1 cellular context compared by ENCODE assay signal in the genomic region with DNA sequence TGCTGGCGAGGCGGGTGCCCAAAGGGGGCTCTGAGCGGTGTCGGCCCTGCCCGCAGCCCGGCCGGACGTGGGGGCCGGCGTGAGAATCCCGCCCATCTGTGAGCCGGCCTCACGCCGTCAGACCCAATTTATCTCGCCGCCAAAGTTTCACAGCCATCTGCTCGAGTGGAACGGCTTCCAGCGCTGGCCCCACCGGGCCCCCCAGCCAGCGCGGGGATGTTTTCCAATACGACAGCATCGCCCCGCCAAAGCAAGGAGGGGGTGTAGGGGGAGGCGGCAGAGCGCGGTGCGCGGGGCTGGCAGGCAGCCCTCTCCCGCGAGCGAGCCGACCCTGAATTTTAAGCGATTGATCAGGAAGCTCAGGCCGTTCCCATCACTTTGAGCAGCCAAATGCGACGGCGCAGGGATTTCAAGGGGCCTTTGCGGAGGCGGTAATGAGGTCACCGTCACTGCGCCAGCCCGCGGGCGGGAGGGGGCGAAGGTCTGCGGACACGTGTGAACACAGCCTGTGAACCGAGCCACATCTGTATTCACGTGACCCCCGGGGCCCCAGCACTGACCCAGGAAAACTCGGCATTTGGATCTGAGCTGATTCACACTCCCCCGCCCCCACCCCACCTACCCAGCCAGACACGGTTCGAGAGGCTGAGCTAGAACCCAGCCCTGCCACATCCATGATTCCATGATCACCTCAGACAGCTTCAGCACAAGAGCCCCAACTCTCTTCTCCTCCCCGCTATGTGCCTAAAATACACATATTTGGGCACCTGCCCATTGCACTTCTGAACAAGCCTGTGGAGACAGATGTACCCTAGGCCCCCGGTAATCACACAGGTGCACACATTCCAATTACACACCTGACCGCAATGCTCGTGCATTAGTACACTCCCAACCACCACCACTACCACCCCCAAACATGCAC.
TF ChIP-seq lines count a peak whose summit lies in the region.

No MANE protein-coding gene starts in this region.

TF ChIP-seq in HepG2, 621 proteins besides CTCF, POLR2A, EP300 and RAD21 (continued from another document and continues in another):
- TF ChIP-seq ZNF709 (CRISPR knock-in tag; IDR thresholded peaks at IDR 0.05) (peak; percentile 45; the same call in 1 of the 2 replicates), NCOR1 (IDR thresholded peaks at IDR 0.05; ENCODE audit: borderline replicate concordance, low read length) (no peak), ZNF788 (CRISPR knock-in tag; IDR thresholded peaks at IDR 0.05; ENCODE audit: borderline replicate concordance) (peak; percentile 75; the same call in 1 of the 2 replicates), SUZ12 (IDR thresholded peaks at IDR 0.05; ENCODE audit: low read depth, low read length) (no peak), HNF4A (CRISPR knock-in tag; IDR thresholded peaks at IDR 0.05) (peak; percentile 51), KLF13 (CRISPR knock-in tag; IDR thresholded peaks at IDR 0.05) (no peak), ADNP (CRISPR knock-in tag; IDR thresholded peaks at IDR 0.05) (no peak), HOXD1 (CRISPR knock-in tag; IDR thresholded peaks at IDR 0.05) (no peak), DNMT3B (CRISPR knock-in tag; conservative IDR thresholded peaks at IDR 0.05) (0 out of 2 replicates have a peak, but pooled peaks have one; percentile 54), SP140L (CRISPR knock-in tag; IDR thresholded peaks at IDR 0.05; ENCODE audit: borderline replicate concordance) (no peak), NFKBIZ (CRISPR knock-in tag; IDR thresholded peaks at IDR 0.05) (peak; percentile 25; the same call in 1 of the 2 replicates), ZNF24 (IDR thresholded peaks at IDR 0.05) (no peak), NFE2 (CRISPR knock-in tag; IDR thresholded peaks at IDR 0.05) (no peak), ZNF431 (CRISPR knock-in tag; IDR thresholded peaks at IDR 0.05; ENCODE audit: borderline replicate concordance, low read depth) (no peak), ZNF530 (CRISPR knock-in tag; IDR thresholded peaks at IDR 0.05; ENCODE audit: low read depth) (no peak), WIZ (CRISPR knock-in tag; IDR thresholded peaks at IDR 0.05) (no peak), PCBP2 (optimal IDR thresholded peaks at IDR 0.05; ENCODE audit: low read depth, low read length, poor library complexity, severe bottlenecking) (no peak), RARA (CRISPR knock-in tag; IDR thresholded peaks at IDR 0.05) (peak; percentile 66), ZC3H4 (CRISPR knock-in tag; IDR thresholded peaks at IDR 0.05; ENCODE audit: borderline replicate concordance) (no peak), ZNF883 (CRISPR knock-in tag; IDR thresholded peaks at IDR 0.05; ENCODE audit: not compliant biosample characterization) (no peak), SRSF1 (optimal IDR thresholded peaks at IDR 0.05; ENCODE audit: low read depth, low read length) (peak; percentile 67), ZNF674 (CRISPR knock-in tag; IDR thresholded peaks at IDR 0.05; ENCODE audit: low read depth) (no peak), AGO2 (optimal IDR thresholded peaks at IDR 0.05; ENCODE audit: low read depth, low read length) (no peak), SP1 (IDR thresholded peaks at IDR 0.05) (no peak), SP1 (CRISPR knock-in tag; IDR thresholded peaks at IDR 0.05) (no peak), ZC3H13 (CRISPR knock-in tag; IDR thresholded peaks at IDR 0.05) (no peak), ZFP36L1 (CRISPR knock-in tag; IDR thresholded peaks at IDR 0.05) (no peak), ZNF780A (CRISPR knock-in tag; IDR thresholded peaks at IDR 0.05) (no peak), ZNF207 (IDR thresholded peaks at IDR 0.05; ENCODE audit: borderline replicate concordance) (no peak)
- TF ChIP-seq, protein P1, sequence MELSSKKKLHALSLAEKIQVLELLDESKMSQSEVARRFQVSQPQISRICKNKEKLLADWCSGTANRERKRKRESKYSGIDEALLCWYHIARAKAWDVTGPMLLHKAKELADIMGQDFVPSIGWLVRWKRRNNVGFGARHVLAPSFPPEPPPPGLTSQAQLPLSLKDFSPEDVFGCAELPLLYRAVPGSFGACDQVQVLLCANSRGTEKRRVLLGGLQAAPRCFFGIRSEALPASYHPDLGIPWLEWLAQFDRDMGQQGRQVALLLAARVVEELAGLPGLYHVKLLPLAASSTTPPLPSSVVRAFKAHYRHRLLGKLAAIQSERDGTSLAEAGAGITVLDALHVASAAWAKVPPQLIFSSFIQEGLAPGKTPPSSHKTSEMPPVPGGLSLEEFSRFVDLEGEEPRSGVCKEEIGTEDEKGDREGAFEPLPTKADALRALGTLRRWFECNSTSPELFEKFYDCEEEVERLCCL (CRISPR knock-in tag; IDR thresholded peaks at IDR 0.05; ENCODE audit: borderline replicate concordance): no peak
- TF ChIP-seq, protein P2, sequence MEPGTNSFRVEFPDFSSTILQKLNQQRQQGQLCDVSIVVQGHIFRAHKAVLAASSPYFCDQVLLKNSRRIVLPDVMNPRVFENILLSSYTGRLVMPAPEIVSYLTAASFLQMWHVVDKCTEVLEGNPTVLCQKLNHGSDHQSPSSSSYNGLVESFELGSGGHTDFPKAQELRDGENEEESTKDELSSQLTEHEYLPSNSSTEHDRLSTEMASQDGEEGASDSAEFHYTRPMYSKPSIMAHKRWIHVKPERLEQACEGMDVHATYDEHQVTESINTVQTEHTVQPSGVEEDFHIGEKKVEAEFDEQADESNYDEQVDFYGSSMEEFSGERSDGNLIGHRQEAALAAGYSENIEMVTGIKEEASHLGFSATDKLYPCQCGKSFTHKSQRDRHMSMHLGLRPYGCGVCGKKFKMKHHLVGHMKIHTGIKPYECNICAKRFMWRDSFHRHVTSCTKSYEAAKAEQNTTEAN (CRISPR knock-in tag; conservative IDR thresholded peaks at IDR 0.05): 0 out of 2 replicates have a peak, but pooled peaks have one; percentile 68
- TF ChIP-seq, protein P3, sequence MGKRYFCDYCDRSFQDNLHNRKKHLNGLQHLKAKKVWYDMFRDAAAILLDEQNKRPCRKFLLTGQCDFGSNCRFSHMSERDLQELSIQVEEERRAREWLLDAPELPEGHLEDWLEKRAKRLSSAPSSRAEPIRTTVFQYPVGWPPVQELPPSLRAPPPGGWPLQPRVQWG (CRISPR knock-in tag; IDR thresholded peaks at IDR 0.05; ENCODE audit: borderline replicate concordance, low read depth): no peak
- TF ChIP-seq, protein P4, sequence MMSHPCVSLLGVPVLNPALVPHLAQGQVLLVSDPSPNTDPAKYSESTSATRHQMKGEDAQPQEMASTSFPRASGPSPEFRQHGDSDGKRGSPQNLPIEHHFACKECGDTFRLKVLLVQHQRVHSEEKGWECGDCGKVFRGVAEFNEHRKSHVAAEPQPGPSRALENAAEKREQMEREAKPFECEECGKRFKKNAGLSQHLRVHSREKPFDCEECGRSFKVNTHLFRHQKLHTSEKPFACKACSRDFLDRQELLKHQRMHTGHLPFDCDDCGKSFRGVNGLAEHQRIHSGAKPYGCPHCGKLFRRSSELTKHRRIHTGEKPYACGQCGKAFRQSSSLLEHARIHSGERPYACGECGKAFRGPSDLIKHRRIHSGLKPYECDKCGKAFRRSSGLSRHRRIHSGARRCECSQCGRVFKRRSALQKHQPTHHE (CRISPR knock-in tag; IDR thresholded peaks at IDR 0.05; ENCODE audit: borderline replicate concordance): peak; percentile 52; the same call in 1 of the 2 replicates
- TF ChIP-seq, protein P5, sequence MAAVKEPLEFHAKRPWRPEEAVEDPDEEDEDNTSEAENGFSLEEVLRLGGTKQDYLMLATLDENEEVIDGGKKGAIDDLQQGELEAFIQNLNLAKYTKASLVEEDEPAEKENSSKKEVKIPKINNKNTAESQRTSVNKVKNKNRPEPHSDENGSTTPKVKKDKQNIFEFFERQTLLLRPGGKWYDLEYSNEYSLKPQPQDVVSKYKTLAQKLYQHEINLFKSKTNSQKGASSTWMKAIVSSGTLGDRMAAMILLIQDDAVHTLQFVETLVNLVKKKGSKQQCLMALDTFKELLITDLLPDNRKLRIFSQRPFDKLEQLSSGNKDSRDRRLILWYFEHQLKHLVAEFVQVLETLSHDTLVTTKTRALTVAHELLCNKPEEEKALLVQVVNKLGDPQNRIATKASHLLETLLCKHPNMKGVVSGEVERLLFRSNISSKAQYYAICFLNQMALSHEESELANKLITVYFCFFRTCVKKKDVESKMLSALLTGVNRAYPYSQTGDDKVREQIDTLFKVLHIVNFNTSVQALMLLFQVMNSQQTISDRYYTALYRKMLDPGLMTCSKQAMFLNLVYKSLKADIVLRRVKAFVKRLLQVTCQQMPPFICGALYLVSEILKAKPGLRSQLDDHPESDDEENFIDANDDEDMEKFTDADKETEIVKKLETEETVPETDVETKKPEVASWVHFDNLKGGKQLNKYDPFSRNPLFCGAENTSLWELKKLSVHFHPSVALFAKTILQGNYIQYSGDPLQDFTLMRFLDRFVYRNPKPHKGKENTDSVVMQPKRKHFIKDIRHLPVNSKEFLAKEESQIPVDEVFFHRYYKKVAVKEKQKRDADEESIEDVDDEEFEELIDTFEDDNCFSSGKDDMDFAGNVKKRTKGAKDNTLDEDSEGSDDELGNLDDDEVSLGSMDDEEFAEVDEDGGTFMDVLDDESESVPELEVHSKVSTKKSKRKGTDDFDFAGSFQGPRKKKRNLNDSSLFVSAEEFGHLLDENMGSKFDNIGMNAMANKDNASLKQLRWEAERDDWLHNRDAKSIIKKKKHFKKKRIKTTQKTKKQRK (IDR thresholded peaks at IDR 0.05; ENCODE audit: low read length): no peak
- TF ChIP-seq, protein P6, sequence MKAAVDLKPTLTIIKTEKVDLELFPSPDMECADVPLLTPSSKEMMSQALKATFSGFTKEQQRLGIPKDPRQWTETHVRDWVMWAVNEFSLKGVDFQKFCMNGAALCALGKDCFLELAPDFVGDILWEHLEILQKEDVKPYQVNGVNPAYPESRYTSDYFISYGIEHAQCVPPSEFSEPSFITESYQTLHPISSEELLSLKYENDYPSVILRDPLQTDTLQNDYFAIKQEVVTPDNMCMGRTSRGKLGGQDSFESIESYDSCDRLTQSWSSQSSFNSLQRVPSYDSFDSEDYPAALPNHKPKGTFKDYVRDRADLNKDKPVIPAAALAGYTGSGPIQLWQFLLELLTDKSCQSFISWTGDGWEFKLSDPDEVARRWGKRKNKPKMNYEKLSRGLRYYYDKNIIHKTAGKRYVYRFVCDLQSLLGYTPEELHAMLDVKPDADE (CRISPR knock-in tag; IDR thresholded peaks at IDR 0.05): no peak
- TF ChIP-seq, protein P7, sequence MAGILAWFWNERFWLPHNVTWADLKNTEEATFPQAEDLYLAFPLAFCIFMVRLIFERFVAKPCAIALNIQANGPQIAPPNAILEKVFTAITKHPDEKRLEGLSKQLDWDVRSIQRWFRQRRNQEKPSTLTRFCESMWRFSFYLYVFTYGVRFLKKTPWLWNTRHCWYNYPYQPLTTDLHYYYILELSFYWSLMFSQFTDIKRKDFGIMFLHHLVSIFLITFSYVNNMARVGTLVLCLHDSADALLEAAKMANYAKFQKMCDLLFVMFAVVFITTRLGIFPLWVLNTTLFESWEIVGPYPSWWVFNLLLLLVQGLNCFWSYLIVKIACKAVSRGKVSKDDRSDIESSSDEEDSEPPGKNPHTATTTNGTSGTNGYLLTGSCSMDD (CRISPR knock-in tag; IDR thresholded peaks at IDR 0.05): no peak
- TF ChIP-seq, protein P8, sequence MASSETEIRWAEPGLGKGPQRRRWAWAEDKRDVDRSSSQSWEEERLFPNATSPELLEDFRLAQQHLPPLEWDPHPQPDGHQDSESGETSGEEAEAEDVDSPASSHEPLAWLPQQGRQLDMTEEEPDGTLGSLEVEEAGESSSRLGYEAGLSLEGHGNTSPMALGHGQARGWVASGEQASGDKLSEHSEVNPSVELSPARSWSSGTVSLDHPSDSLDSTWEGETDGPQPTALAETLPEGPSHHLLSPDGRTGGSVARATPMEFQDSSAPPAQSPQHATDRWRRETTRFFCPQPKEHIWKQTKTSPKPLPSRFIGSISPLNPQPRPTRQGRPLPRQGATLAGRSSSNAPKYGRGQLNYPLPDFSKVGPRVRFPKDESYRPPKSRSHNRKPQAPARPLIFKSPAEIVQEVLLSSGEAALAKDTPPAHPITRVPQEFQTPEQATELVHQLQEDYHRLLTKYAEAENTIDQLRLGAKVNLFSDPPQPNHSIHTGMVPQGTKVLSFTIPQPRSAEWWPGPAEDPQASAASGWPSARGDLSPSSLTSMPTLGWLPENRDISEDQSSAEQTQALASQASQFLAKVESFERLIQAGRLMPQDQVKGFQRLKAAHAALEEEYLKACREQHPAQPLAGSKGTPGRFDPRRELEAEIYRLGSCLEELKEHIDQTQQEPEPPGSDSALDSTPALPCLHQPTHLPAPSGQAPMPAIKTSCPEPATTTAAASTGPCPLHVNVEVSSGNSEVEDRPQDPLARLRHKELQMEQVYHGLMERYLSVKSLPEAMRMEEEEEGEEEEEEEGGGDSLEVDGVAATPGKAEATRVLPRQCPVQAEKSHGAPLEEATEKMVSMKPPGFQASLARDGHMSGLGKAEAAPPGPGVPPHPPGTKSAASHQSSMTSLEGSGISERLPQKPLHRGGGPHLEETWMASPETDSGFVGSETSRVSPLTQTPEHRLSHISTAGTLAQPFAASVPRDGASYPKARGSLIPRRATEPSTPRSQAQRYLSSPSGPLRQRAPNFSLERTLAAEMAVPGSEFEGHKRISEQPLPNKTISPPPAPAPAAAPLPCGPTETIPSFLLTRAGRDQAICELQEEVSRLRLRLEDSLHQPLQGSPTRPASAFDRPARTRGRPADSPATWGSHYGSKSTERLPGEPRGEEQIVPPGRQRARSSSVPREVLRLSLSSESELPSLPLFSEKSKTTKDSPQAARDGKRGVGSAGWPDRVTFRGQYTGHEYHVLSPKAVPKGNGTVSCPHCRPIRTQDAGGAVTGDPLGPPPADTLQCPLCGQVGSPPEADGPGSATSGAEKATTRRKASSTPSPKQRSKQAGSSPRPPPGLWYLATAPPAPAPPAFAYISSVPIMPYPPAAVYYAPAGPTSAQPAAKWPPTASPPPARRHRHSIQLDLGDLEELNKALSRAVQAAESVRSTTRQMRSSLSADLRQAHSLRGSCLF (CRISPR knock-in tag; IDR thresholded peaks at IDR 0.05; ENCODE audit: borderline replicate concordance): no peak
- TF ChIP-seq, protein P9, sequence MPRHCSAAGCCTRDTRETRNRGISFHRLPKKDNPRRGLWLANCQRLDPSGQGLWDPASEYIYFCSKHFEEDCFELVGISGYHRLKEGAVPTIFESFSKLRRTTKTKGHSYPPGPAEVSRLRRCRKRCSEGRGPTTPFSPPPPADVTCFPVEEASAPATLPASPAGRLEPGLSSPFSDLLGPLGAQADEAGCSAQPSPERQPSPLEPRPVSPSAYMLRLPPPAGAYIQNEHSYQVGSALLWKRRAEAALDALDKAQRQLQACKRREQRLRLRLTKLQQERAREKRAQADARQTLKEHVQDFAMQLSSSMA (CRISPR knock-in tag; IDR thresholded peaks at IDR 0.05): no peak
- TF ChIP-seq, protein P10, sequence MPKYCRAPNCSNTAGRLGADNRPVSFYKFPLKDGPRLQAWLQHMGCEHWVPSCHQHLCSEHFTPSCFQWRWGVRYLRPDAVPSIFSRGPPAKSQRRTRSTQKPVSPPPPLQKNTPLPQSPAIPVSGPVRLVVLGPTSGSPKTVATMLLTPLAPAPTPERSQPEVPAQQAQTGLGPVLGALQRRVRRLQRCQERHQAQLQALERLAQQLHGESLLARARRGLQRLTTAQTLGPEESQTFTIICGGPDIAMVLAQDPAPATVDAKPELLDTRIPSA (CRISPR knock-in tag; IDR thresholded peaks at IDR 0.05; ENCODE audit: borderline replicate concordance): no peak
- TF ChIP-seq, protein P11, sequence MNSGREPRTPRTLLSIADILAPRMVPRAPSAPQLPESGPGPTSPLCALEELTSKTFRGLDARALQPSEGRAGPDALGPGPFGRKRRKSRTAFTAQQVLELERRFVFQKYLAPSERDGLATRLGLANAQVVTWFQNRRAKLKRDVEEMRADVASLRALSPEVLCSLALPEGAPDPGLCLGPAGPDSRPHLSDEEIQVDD (CRISPR knock-in tag; IDR thresholded peaks at IDR 0.05; ENCODE audit: borderline replicate concordance): no peak
